Comparison of ENCODE assay signal across 17 cellular contexts in the genomic region with DNA sequence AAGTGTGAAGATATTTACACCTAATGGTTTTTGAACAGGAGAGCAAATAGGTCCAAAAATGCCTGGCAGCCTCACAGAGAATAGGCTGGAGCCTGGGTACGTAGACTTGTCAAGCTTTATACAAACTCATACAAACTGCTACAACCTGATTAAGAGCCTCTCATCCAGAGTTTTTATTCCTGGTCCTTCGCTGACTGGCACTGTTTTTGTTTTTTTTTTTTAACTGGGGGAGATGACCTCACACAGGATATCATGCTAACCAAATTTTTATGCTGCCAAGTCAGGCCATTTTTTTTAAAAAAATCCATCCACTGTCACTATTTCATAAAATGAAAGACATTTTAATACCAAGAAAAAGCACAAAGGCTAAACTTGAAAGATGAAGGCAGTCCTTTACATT. TPM values are rescaled to one million over a fixed set of nuclear protein-coding genes. Genes with fewer than 3 reads are reported as not detected.
DNase-seq lines count a peak whose midpoint lies in the region; ATAC-seq, FAIRE-seq and TF ChIP-seq lines count a peak whose summit lies in the region.
"Had no signal": no experiment of that assay in that cellular context is flagged by ENCODE, and none has a peak within 500 bp of the region (broad histone marks: within the 10 kb centered on the region; RNA-seq: fewer than 3 reads in every experiment).

No MANE protein-coding gene starts in this region.

- H3K9me3 ChIP-seq in A549 = no peaks in the 10 kb centered on the region
- no peaks in the 10 kb centered on the region for H3K9me3 ChIP-seq in IMR-90 (ENCODE audit: control insufficient read depth, insufficient read depth, low read length)
- no peaks in the 10 kb centered on the region for H3K9me3 ChIP-seq in esophagus (ENCODE audit: control insufficient read depth in 2 of 2, insufficient read depth in 1 of 2, low read depth in 1 of 2, low read length in 1 of 2)
- no peaks in the 10 kb centered on the region for H3K9me3 ChIP-seq in osteoblast (ENCODE audit: low read depth, low read length)

- dilution Hi-C loops in IMR-90 (cut with HindIII; ENCODE audit: low sequenced_read_pairs, unreplicated experiment) = no loop called here

- H2AK5ac ChIP-seq in IMR-90 (ENCODE audit: low read depth, low read length) = peak overlapping the region; percentile 32; the same call in 1 of the 2 replicates

- H4K91ac ChIP-seq in IMR-90 (ENCODE audit: insufficient read depth, low read depth, low read length) = peak overlapping the region; percentile 16; the same call in 1 of the 2 replicates

- WGBS in A549 (ENCODE audit: missing lambda C conversion rate) = 85% methylated on average over 2 of the region's 2 CpGs
- 40% methylated on average over 1 of the region's 2 CpGs; no CpG with 5 or more reads in 1 of the 2 experiments for WGBS in IMR-90 (ENCODE audit: extremely low coverage in 2 of 2, insufficient read length in 1 of 2), 2 experiments
- 58 to 66% methylated on average over 2 of the region's 2 CpGs for WGBS in esophagus, 2 donors

- peak overlapping the region; percentile 99 for H2BK5ac ChIP-seq in IMR-90 (ENCODE audit: low read depth, low read length, poor library complexity, severe bottlenecking)

- peak overlapping the region; percentile 3; the same call in 1 of the 2 replicates for H4K5ac ChIP-seq in IMR-90 (ENCODE audit: low read depth, low read length)

- H2AK9ac ChIP-seq in IMR-90 (replicated peaks; ENCODE audit: low read depth, low read length, poor library complexity) = peak overlapping the region; percentile 13

- H3K9me1 ChIP-seq in IMR-90 (ENCODE audit: insufficient read depth, low read length) = peaks cover 12% of the 10 kb centered on the region

- no peak overlapping the region; the same call in 1 of the 2 replicates for H3K18ac ChIP-seq in IMR-90 (ENCODE audit: low read depth, low read length)

- no peak for DNase-seq in A549 (ENCODE audit: low read depth in 1 of 2, low spot score in 1 of 2)
- DNase-seq in IMR-90 = no peak
- peak; percentile 90 for DNase-seq in osteoblast (ENCODE audit: insufficient read length, low spot score, missing footprints)
- DNase-seq in medulla oblongata (ENCODE audit: extremely low spot score) = no peak
- DNase-seq in RKO (ENCODE audit: low spot score) = no peak
- DNase-seq in NCI-H748 treated with DMSO at 0.1 percent for 48 hours (lab: John Stamatoyannopoulos, UW) = no peak
- DNase-seq in H4 (ENCODE audit: low spot score) = no peak
- DNase-seq: activated CD8-positive, alpha-beta T cell treated with anti-CD3 and anti-CD28 coated beads, Interleukin-2, amount 10 ng/mL, durations not matched to agents 7 days and 5 days; CD8-positive, alpha-beta memory T cell; islet precursor cell; NCI-H2029 treated with DMSO at 0.1 percent for 48 hours; occipital lobe; T-helper 2 cell had no signal

- H2BK15ac ChIP-seq in IMR-90 (ENCODE audit: low read depth, low read length) = no peak overlapping the region; the same call in 2 of the 3 replicates

- no peak for TF ChIP-seq RAD21 in A549 (conservative IDR thresholded peaks at IDR 0.05 in 1 of 2, IDR thresholded peaks at IDR 0.05 in 1 of 2)
- no peak for TF ChIP-seq RAD21 in IMR-90 (IDR thresholded peaks at IDR 0.05; ENCODE audit: low read length)

- H2AFZ ChIP-seq in IMR-90 (replicated peaks; ENCODE audit: low read length, poor library complexity) (no peak overlapping the region), osteoblast (ENCODE audit: low read length) (no peak overlapping the region)

- H3K27ac ChIP-seq in A549 (no peak overlapping the region), IMR-90 (ENCODE audit: insufficient read depth, low read length) (peak overlapping the region; percentile 74; the same call in 1 of the 2 replicates), esophagus (ENCODE audit: low read depth in 2 of 2, low read length in 1 of 2) (peak overlapping the region; percentile 59 to 62), osteoblast (ENCODE audit: low read depth, low read length) (peak overlapping the region; percentile 90)
- H3K27ac ChIP-seq: KMS-11 had no signal

- H3K4me1 ChIP-seq in A549 (peaks cover 30% of the 10 kb centered on the region), IMR-90 (ENCODE audit: control insufficient read depth, insufficient read depth, low read length) (peaks cover 28% of the 10 kb centered on the region), esophagus (ENCODE audit: control insufficient read depth in 2 of 2, insufficient read depth in 2 of 2, low read length in 1 of 2) (peaks cover 0 to 6% of the 10 kb centered on the region in 2 donors), osteoblast (ENCODE audit: insufficient read depth, low read length) (peaks cover 49% of the 10 kb centered on the region)

- no peak overlapping the region for H2BK120ac ChIP-seq in IMR-90 (ENCODE audit: low read depth, low read length)

- peak overlapping the region; percentile 99 for H3K9ac ChIP-seq in IMR-90 (ENCODE audit: low read depth, low read length)
- H3K9ac ChIP-seq: KMS-11 had no signal

- in situ Hi-C loops in IMR-90 (cut with MboI; ENCODE audit: low sequenced_read_pairs) = no loop called here

- H3K14ac ChIP-seq in IMR-90 (replicated peaks; ENCODE audit: low read depth, low read length) = peak overlapping the region; percentile 91; the same call in 1 of the 2 replicates

- H4K8ac ChIP-seq in IMR-90 (ENCODE audit: low read depth in 2 of 2, low read length in 2 of 2) = peak overlapping the region; percentile 48 to 92; a peak in 2 of 4 replicates

- TF ChIP-seq POLR2A in A549 (IDR thresholded peaks at IDR 0.05; ENCODE audit: low read length) (no peak), IMR-90 (IDR thresholded peaks at IDR 0.05; ENCODE audit: low read depth, low read length) (no peak; the same call in 1 of the 2 replicates)

- H3K36me3 ChIP-seq in IMR-90 (ENCODE audit: control insufficient read depth, insufficient read depth, low read length) = peaks cover 18% of the 10 kb centered on the region
- H3K36me3 ChIP-seq in esophagus (ENCODE audit: control insufficient read depth in 2 of 2, insufficient read depth in 2 of 2, low read length in 1 of 2) = peaks cover 4 to 5% of the 10 kb centered on the region in 2 donors
- peaks cover 34% of the 10 kb centered on the region for H3K36me3 ChIP-seq in osteoblast (ENCODE audit: insufficient read depth, low read length)

- H3K27me3 ChIP-seq in IMR-90 (ENCODE audit: control insufficient read depth, insufficient read depth, low read length) (no peaks in the 10 kb centered on the region), esophagus (ENCODE audit: control insufficient read depth in 1 of 2, insufficient read depth in 2 of 2, low read length in 2 of 2) (no peaks in the 10 kb centered on the region), osteoblast (ENCODE audit: insufficient read depth, low read length) (no peaks in the 10 kb centered on the region)

- peak overlapping the region; percentile 83 for H3K23ac ChIP-seq in IMR-90 (ENCODE audit: low read depth, low read length)

- no peak overlapping the region for H2BK20ac ChIP-seq in IMR-90 (ENCODE audit: low read depth, low read length)

- POLR2A ChIA-PET in A549 (lab: Yijun Ruan, JAX) = no interaction called here
- POLR2A ChIA-PET in IMR-90 (lab: Charles Lee; ENCODE audit: unreplicated experiment) = interaction anchor here (0.6 kb wide), 1 partner anchor 18 kb away, joined by 3 read pairs; no protein-coding TSS in a partner anchor

- BruUV-seq in IMR-90 (replicated peaks; lab: Mats Ljungman, UMichigan) = no TSS peak

- H3K4me3 ChIP-seq in A549 = no peak overlapping the region
- H3K4me3 ChIP-seq in IMR-90 (ENCODE audit: insufficient read depth, low read depth, low read length) = peak overlapping the region; percentile 92
- no peak overlapping the region for H3K4me3 ChIP-seq in esophagus (ENCODE audit: low read depth in 1 of 2, low read length in 2 of 2)
- H3K4me3 ChIP-seq in osteoblast (ENCODE audit: insufficient read depth, low read length) = peak overlapping the region; percentile 87

- no peak for TF ChIP-seq EP300 in A549 (IDR thresholded peaks at IDR 0.05)

- TF ChIP-seq CTCF in A549 (IDR thresholded peaks at IDR 0.05) = no peak
- no peak for TF ChIP-seq CTCF in IMR-90 (conservative IDR thresholded peaks at IDR 0.05; ENCODE audit: low read depth, low read length)
- TF ChIP-seq CTCF in osteoblast (IDR thresholded peaks at IDR 0.05; ENCODE audit: extremely low read depth, low read depth, low read length) = no peak

- H3K79me2 ChIP-seq in osteoblast (ENCODE audit: insufficient read depth, low read length) = peaks cover 71% of the 10 kb centered on the region

- FAIRE-seq in A549 (lab: Jason Lieb, UNC) = no peak
- FAIRE-seq: endometrium had no signal

- CTCF ChIA-PET in A549 (lab: Yijun Ruan, JAX) (interaction anchor here (1.0 kb wide), 1 partner anchor 9 kb away, joined by 5 read pairs; no protein-coding TSS in a partner anchor), IMR-90 (lab: Yijun Ruan, JAX) (interaction anchor here (1.1 kb wide), 1 partner anchor 13 kb away, joined by 4 read pairs; the partner anchor contains the start of gene TLR6)

- H3K4ac ChIP-seq in IMR-90 (ENCODE audit: low read depth, low read length) = peak overlapping the region; percentile 94

- H3K4me2 ChIP-seq in A549 = peak overlapping the region; percentile 93; the same call in 2 of the 3 replicates
- H3K4me2 ChIP-seq in IMR-90 (ENCODE audit: low read depth, low read length) = peak overlapping the region; percentile 91
- peak overlapping the region; percentile 93 for H3K4me2 ChIP-seq in osteoblast (ENCODE audit: insufficient read depth, low read length)
- H3K4me2 ChIP-seq: KMS-11 had no signal

- peaks cover 45% of the 10 kb centered on the region for H4K20me1 ChIP-seq in IMR-90 (ENCODE audit: insufficient read depth, low read length)
- H4K20me1 ChIP-seq in osteoblast (ENCODE audit: insufficient read depth, low read length) = peaks cover 44% of the 10 kb centered on the region

- peaks cover 15 to 56% of the 10 kb centered on the region in 2 experiments for H3K79me1 ChIP-seq in IMR-90 (ENCODE audit: low read depth in 1 of 2, low read length in 2 of 2)

- H3K56ac ChIP-seq in IMR-90 (ENCODE audit: extremely low read depth, insufficient read depth, low read length) = peak overlapping the region; percentile 21; the same call in 1 of the 2 replicates

- ATAC-seq in A549 = no peak
- ATAC-seq in IMR-90 (ENCODE audit: low read depth) = no peak
- ATAC-seq: activated CD8-positive, alpha-beta T cell treated with anti-CD3 and anti-CD28 coated beads, Interleukin-2, amount 10 ng/mL, durations not matched to agents 7 days and 5 days; activated naive CD4-positive, alpha-beta T cell treated with anti-CD3 and anti-CD28 coated beads, Interleukin-2, amount 50 U/mL, for 72 hours had no signal

- intact Hi-C loops in IMR-90 (cut with micrococcal nuclease) = no loop called here

RNA-seq across cellular contexts. Expression of gene FAM114A1, which starts 1.9 kb away (rescaled TPM):
- polyA plus RNA-seq in A549 (2011; rRNA removed) (50.3 and 55.4 TPM in 2 replicates), A549 (2017; fragmentation: RNase III; extraction: RNeasy Plus Mini Kit Qiagen cat#74134 plus additional on column Dnase treatment) (39.2 to 51.7 TPM (median 44.2 TPM) in 3 replicates), IMR-90 (2012; rRNA removed) (135 and 152 TPM in 2 replicates), esophagus (10 to 100 TPM; 13.5 to 21.4 TPM)
- 31.6 and 34.4 TPM in 2 replicates for polyA plus RNA-seq in A549 (2012; cell fraction: cytosol; rRNA removed)
- 27.5 and 31.6 TPM in 2 replicates for polyA plus RNA-seq in A549 (2012; cell fraction: nucleus; rRNA removed)
- polyA minus RNA-seq in A549 (2011; rRNA and poly(A)+ RNA removed) = 63.1 and 93.4 TPM in 2 replicates
- total RNA-seq in IMR-90 (2012; rRNA removed) (507 and 649 TPM in 2 replicates), osteoblast (352 and 392 TPM in 2 replicates)
- polyA plus RNA-seq in IMR-90 (2012; cell fraction: cytosol; rRNA removed) = 212 and 266 TPM in 2 replicates
- polyA plus RNA-seq in IMR-90 (2012; cell fraction: nucleus; rRNA removed; ENCODE audit: low replicate concordance) = 98.5 and 144 TPM in 2 replicates
- 89.3 and 118 TPM in 2 replicates for total RNA-seq in H4 (2014; rRNA removed; shearing (Covaris generic))
- polyA plus RNA-seq: CD8-positive, alpha-beta memory T cell had no signal

RNA-seq across cellular contexts. Expression of gene TLR6, which starts 12.9 kb away (rescaled TPM):
- 11.5 and 13.2 TPM in 2 replicates for polyA plus RNA-seq in A549 (2011; rRNA removed)
- polyA plus RNA-seq in A549 (2012; cell fraction: cytosol; rRNA removed) = 1.4 and 1.5 TPM in 2 replicates
- polyA plus RNA-seq in A549 (2012; cell fraction: nucleus; rRNA removed) = 2.1 and 3.0 TPM in 2 replicates
- polyA plus RNA-seq in A549 (2017; fragmentation: RNase III; extraction: RNeasy Plus Mini Kit Qiagen cat#74134 plus additional on column Dnase treatment) = 5.2 to 5.9 TPM (median 5.6 TPM) in 3 replicates
- 12.6 and 15.0 TPM in 2 replicates for polyA minus RNA-seq in A549 (2011; rRNA and poly(A)+ RNA removed)
- 3.9 and 4.4 TPM in 2 replicates for total RNA-seq in IMR-90 (2012; rRNA removed)
- polyA plus RNA-seq in IMR-90 (2012; rRNA removed) = 0.96 and 1.4 TPM in 2 replicates
- 0.26 and 0.27 TPM in 2 replicates for polyA plus RNA-seq in IMR-90 (2012; cell fraction: cytosol; rRNA removed)
- polyA plus RNA-seq in IMR-90 (2012; cell fraction: nucleus; rRNA removed; ENCODE audit: low replicate concordance) = 0.40 and 3.5 TPM in 2 replicates
- under 1 TPM; 0.20 to 0.21 TPM for polyA plus RNA-seq in esophagus
- total RNA-seq in osteoblast = 5.1 and 7.4 TPM in 2 replicates
- 9.9 and 15.8 TPM in 2 replicates for total RNA-seq in H4 (2014; rRNA removed; shearing (Covaris generic))

Comparison
In these comparisons a context has a peak if more than half of its experiments do, and no peak if none do; other contexts are left out.
1. H3K27ac ChIP-seq: peak in IMR-90 (single experiment), esophagus (2 of 2) and osteoblast (single experiment); none in A549 (0 of 2).
2. H3K4me3 ChIP-seq: peak in IMR-90 (single experiment) and osteoblast (single experiment); none in A549 (single experiment) and esophagus (0 of 2).
3. Peak in every context shown above with its lines, with median percentiles within 50 percentile points of each other: H3K4me2 ChIP-seq.